ENCODE assay signal across 28 cellular contexts in the genomic region with DNA sequence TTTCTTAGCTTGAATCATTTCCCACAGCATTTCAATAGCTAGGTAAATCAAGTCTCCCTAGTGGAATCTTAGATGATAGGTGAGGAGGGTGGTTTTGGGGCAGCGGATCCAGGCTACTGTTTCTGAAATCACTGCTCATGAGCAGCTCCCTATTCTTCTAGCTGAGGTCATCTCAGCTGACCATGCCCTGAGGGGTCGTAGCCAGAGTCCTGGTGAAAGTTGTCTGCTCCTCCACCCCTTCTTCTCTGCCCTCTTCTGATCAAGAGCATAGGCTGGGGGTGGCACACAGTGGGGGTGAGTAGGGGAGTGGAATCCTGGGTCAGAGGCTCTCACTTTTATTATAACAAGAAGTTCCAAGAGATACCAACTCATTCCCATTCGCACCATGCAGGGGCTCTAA.
A peak's percentile ranks its signal among the peaks of the same experiment; 100 is the strongest.
DNase-seq lines count a peak whose midpoint lies in the region; FAIRE-seq and TF ChIP-seq lines count a peak whose summit lies in the region.
"Had no signal": no experiment of that assay in that cellular context is flagged by ENCODE, and none has a peak within 500 bp of the region (broad histone marks: within the 10 kb centered on the region; RNA-seq: fewer than 3 reads in every experiment).

No MANE protein-coding gene starts in this region.

- no peak for TF ChIP-seq EP300 in H1 (IDR thresholded peaks at IDR 0.05; ENCODE audit: borderline replicate concordance in 1 of 2, low read depth in 2 of 2, low read length in 2 of 2)

- no peaks in the 10 kb centered on the region; a peak in 1 of 7 replicates for H3K27me3 ChIP-seq in H1 (replicated peaks in 1 of 4; ENCODE audit: control insufficient read depth in 3 of 4, extremely low read depth in 1 of 4, insufficient read depth in 3 of 4, low read length in 3 of 4)
- H3K27me3 ChIP-seq in mesendoderm (ENCODE audit: insufficient read depth, low read length, poor library complexity) = no peaks in the 10 kb centered on the region
- no peaks in the 10 kb centered on the region for H3K27me3 ChIP-seq in uterus
- H3K27me3 ChIP-seq: BLaER1 treated with 17β-estradiol and CSF1 and Interleukin-3, amounts not matched to agents 10 nM and 100 nM had no signal

- peak overlapping the region; percentile 14 for H4K91ac ChIP-seq in H1 (replicated peaks; ENCODE audit: insufficient read length, low read length)

- H4K20me1 ChIP-seq in H1 (replicated peaks in 1 of 2; ENCODE audit: control insufficient read depth in 1 of 2, insufficient read depth in 2 of 2, low read length in 2 of 2) = no peaks in the 10 kb centered on the region
- H4K20me1 ChIP-seq: BLaER1 treated with 17β-estradiol and CSF1 and Interleukin-3, amounts not matched to agents 10 nM and 100 nM had no signal

- DNase-seq in ELF-1 (ENCODE audit: low read depth, low spot score) = peak; percentile 45
- peak; percentile 1 for DNase-seq in RCC 7860 (ENCODE audit: low spot score)
- DNase-seq in H1 (ENCODE audit: low read depth in 1 of 2, low spot score in 2 of 2) = no peak
- no peak for DNase-seq in mesendoderm
- DNase-seq in uterus = no peak
- DNase-seq in NCI-H2227 (lab: John Stamatoyannopoulos, UW; ENCODE audit: unreplicated experiment) = no peak
- no peak for DNase-seq in activated CD4-positive, alpha-beta memory T cell treated with anti-CD3 and anti-CD28 coated beads for 36 hours
- DNase-seq in T1000 (lab: John Stamatoyannopoulos, UW) = no peak
- DNase-seq: AML-193; CD4-positive, alpha-beta memory T cell; CD4-positive, CD25-positive, alpha-beta regulatory T cell; CD8-positive, alpha-beta memory T cell; COR-L47; DMS 273 treated with DMSO at 0.1 percent for 48 hours; DMS153; DMS53; DMS79; DND-41; EL; GF-D8 had no signal

- H2BK120ac ChIP-seq in H1 (replicated peaks; ENCODE audit: low read depth, low read length) (peak overlapping the region; percentile 38), mesendoderm (ENCODE audit: low read depth, low read length) (no peak overlapping the region)

- no peak overlapping the region for H3K14ac ChIP-seq in H1 (ENCODE audit: insufficient read length)

- H3K27me3 Mint-ChIP-seq in activated CD4-positive, alpha-beta memory T cell treated with anti-CD3 and anti-CD28 coated beads for 36 hours = peaks cover 2% of the 10 kb centered on the region

- H3K36me3 ChIP-seq in H1 (ENCODE audit: control insufficient read depth in 2 of 4, insufficient read depth in 4 of 4, low read length in 3 of 4) (no peaks in the 10 kb centered on the region), mesendoderm (ENCODE audit: control insufficient read depth, insufficient read depth, low read length) (no peaks in the 10 kb centered on the region), uterus (no peaks in the 10 kb centered on the region)
- H3K36me3 ChIP-seq: BLaER1 treated with 17β-estradiol and CSF1 and Interleukin-3, amounts not matched to agents 10 nM and 100 nM had no signal

- TF ChIP-seq CTCF in H1 (IDR thresholded peaks at IDR 0.05; ENCODE audit: control extremely low read depth in 1 of 3, insufficient read depth in 1 of 3, low read depth in 1 of 3, low read length in 3 of 3) (no peak), uterus (IDR thresholded peaks at IDR 0.05) (no peak)

- no peaks in the 10 kb centered on the region for H3K9me3 Mint-ChIP-seq in activated CD4-positive, alpha-beta memory T cell treated with anti-CD3 and anti-CD28 coated beads for 36 hours
- H3K9me3 Mint-ChIP-seq: CD4-positive, CD25-positive, alpha-beta regulatory T cell; CD8-positive, alpha-beta memory T cell had no signal

- no peak overlapping the region for H4K5ac ChIP-seq in H1 (ENCODE audit: insufficient read length, low read depth, low read length)
- no peak overlapping the region for H4K5ac ChIP-seq in mesendoderm (ENCODE audit: low read length)

- FAIRE-seq in RCC 7860 (lab: Jason Lieb, UNC) (no peak), H1 (lab: Jason Lieb, UNC) (no peak)
- FAIRE-seq: A549, G401.6, GM12891, GM19239 had no signal

- H3K4ac ChIP-seq in H1 (replicated peaks; ENCODE audit: insufficient read length, low read depth, low read length) = peak overlapping the region; percentile 19
- peak overlapping the region; percentile 78 for H3K4ac ChIP-seq in mesendoderm (ENCODE audit: low read depth, low read length)

- H3K27ac ChIP-seq in H1 (ENCODE audit: low read depth, low read length) (no peak overlapping the region), mesendoderm (ENCODE audit: low read depth, low read length) (no peak overlapping the region), uterus (no peak overlapping the region)
- H3K27ac ChIP-seq: 22Rv1; A549; BLaER1 treated with 17β-estradiol and CSF1 and Interleukin-3, amounts not matched to agents 10 nM and 100 nM; C4-2B had no signal

- H3K79me2 ChIP-seq in H1 (ENCODE audit: control insufficient read depth in 1 of 2, insufficient read depth in 2 of 2, low read length in 2 of 2) = no peaks in the 10 kb centered on the region
- no peaks in the 10 kb centered on the region for H3K79me2 ChIP-seq in mesendoderm (ENCODE audit: control insufficient read depth, insufficient read depth, low read length)

- H3K79me1 ChIP-seq in H1 (ENCODE audit: low read depth, low read length) (no peaks in the 10 kb centered on the region), mesendoderm (ENCODE audit: low read length) (no peaks in the 10 kb centered on the region)

- H3K9me3 ChIP-seq in H1 (ENCODE audit: insufficient read depth in 2 of 2, low read depth in 1 of 2, low read length in 1 of 2) (no peaks in the 10 kb centered on the region), uterus (no peaks in the 10 kb centered on the region)
- H3K9me3 ChIP-seq: A549; BLaER1 treated with 17β-estradiol and CSF1 and Interleukin-3, amounts not matched to agents 10 nM and 100 nM had no signal

- no peaks in the 10 kb centered on the region for H3K23me2 ChIP-seq in H1 (ENCODE audit: low read depth, low read length)

- H2BK15ac ChIP-seq in H1 (ENCODE audit: low read length) (peak overlapping the region; percentile 65; the same call in 1 of the 2 replicates), mesendoderm (replicated peaks; ENCODE audit: low read depth) (no peak overlapping the region)

- CTCF ChIA-PET in H1 (lab: Charles Lee; ENCODE audit: partially characterized antibody) = interaction anchor here (0.6 to 5.6 kb wide), 29 partner anchors 10 to 192 kb away, joined by 3 to 40 read pairs (median 4); partner anchors contain the start of gene LRIG2
- CTCF ChIA-PET in activated CD4-positive, alpha-beta memory T cell treated with anti-CD3 and anti-CD28 coated beads for 36 hours (lab: Charles Lee) = interaction anchor here (0.7 to 7.6 kb wide), 15 partner anchors 10 to 197 kb away, joined by 3 to 80 read pairs (median 4); partner anchors contain the start of genes LRIG2, PPM1J and SLC16A1

- peak overlapping the region; percentile 29; the same call in 1 of the 2 replicates for H2BK20ac ChIP-seq in H1 (ENCODE audit: low read length)

- H3K18ac ChIP-seq in H1 (ENCODE audit: extremely low read depth, low read length) (no peak overlapping the region), mesendoderm (ENCODE audit: low read length) (peak overlapping the region; percentile 71)

- POLR2A ChIA-PET in H1 (lab: Charles Lee; ENCODE audit: partially characterized antibody) = interaction anchor here (0.6 to 3.9 kb wide), 7 partner anchors 21 to 164 kb away, joined by 3 to 38 read pairs (median 3); partner anchors contain the start of gene SLC16A1
- POLR2A ChIA-PET in activated CD4-positive, alpha-beta memory T cell treated with anti-CD3 and anti-CD28 coated beads for 36 hours (lab: Charles Lee) = interaction anchor here (1.0 to 2.1 kb wide), 2 partner anchors 24 to 76 kb away, joined by 3 to 7 read pairs; partner anchors contain the start of gene SLC16A1

- H3K56ac ChIP-seq in H1 (replicated peaks; ENCODE audit: insufficient read length, low read depth, low read length) (no peak overlapping the region), mesendoderm (ENCODE audit: low read length) (peak overlapping the region; percentile 71)

- H3K9ac ChIP-seq in H1 (replicated peaks in 1 of 4; ENCODE audit: extremely low read depth in 1 of 4, low read depth in 3 of 4, low read length in 3 of 4) (no peak overlapping the region), mesendoderm (ENCODE audit: low read length) (peak overlapping the region; percentile 10)

- intact Hi-C loops in uterus (cut with DNase I; ENCODE audit: low total_unique reads) = loop anchor here (10.0 kb wide), 1 partner anchor 165 kb away; no protein-coding TSS in a partner anchor
- intact Hi-C loops in activated CD4-positive, alpha-beta memory T cell treated with anti-CD3 and anti-CD28 coated beads for 36 hours (cut with micrococcal nuclease) = loop anchor here (2.0 to 5.0 kb wide), 2 partner anchors 163 to 193 kb away; partner anchors contain the start of genes LRIG2 and PPM1J

- H2BK5ac ChIP-seq in H1 (ENCODE audit: low read depth, low read length) (no peak overlapping the region), mesendoderm (ENCODE audit: low read length) (peak overlapping the region; percentile 81)

- H3K4me3 ChIP-seq in H1 (ENCODE audit: extremely low read depth in 1 of 4, insufficient read depth in 2 of 4, low read depth in 3 of 4, low read length in 4 of 4) = no peak overlapping the region
- H3K4me3 ChIP-seq in mesendoderm (ENCODE audit: low read length) = no peak overlapping the region
- no peak overlapping the region for H3K4me3 ChIP-seq in uterus
- H3K4me3 ChIP-seq: A549; BLaER1 treated with 17β-estradiol and CSF1 and Interleukin-3, amounts not matched to agents 10 nM and 100 nM had no signal

- TF ChIP-seq POLR2A in H1 (IDR thresholded peaks at IDR 0.05; ENCODE audit: control extremely low read depth in 1 of 2, low read depth in 2 of 2, low read length in 2 of 2) = no peak
- TF ChIP-seq POLR2A in uterus (IDR thresholded peaks at IDR 0.05) = no peak

- 80% methylated on average over 3 of the region's 3 CpGs; no CpG with 5 or more reads in 1 of the 2 experiments for WGBS in H1 (ENCODE audit: extremely low coverage in 1 of 2, insufficient coverage in 1 of 2, insufficient read length in 1 of 2, insufficient replicate concordance in 2 of 2, low coverage in 1 of 2, low lambda C conversion rate in 2 of 2, missing lambda C conversion rate in 1 of 2), 2 experiments
- WGBS in mesendoderm (ENCODE audit: extremely low coverage, insufficient coverage, low lambda C conversion rate) = no CpG with 5 or more reads among the region's 3 CpGs

- H3K23ac ChIP-seq in H1 (ENCODE audit: insufficient read length) = no peak overlapping the region
- H3K23ac ChIP-seq in mesendoderm (ENCODE audit: low read length) = no peak overlapping the region

- H4K8ac ChIP-seq in H1 (ENCODE audit: extremely low read depth, insufficient read depth, low read length) (no peak overlapping the region), mesendoderm (ENCODE audit: low read depth, low read length) (no peak overlapping the region)

- TF ChIP-seq RAD21 in H1 (IDR thresholded peaks at IDR 0.05 in 1 of 2, conservative IDR thresholded peaks at IDR 0.05 in 1 of 2; ENCODE audit: low read depth in 2 of 2, low read length in 2 of 2) = no peak

- H3K4me1 Mint-ChIP-seq in activated CD4-positive, alpha-beta memory T cell treated with anti-CD3 and anti-CD28 coated beads for 36 hours (ENCODE audit: low read depth) = no peaks in the 10 kb centered on the region
- H3K4me1 Mint-ChIP-seq: B cell; CD4-positive, alpha-beta memory T cell; CD8-positive, alpha-beta memory T cell had no signal

- no peak overlapping the region for H3K27ac Mint-ChIP-seq in activated CD4-positive, alpha-beta memory T cell treated with anti-CD3 and anti-CD28 coated beads for 36 hours
- H3K27ac Mint-ChIP-seq: B cell; CD4-positive, CD25-positive, alpha-beta regulatory T cell; CD8-positive, alpha-beta memory T cell had no signal

- H3K4me3 Mint-ChIP-seq in activated CD4-positive, alpha-beta memory T cell treated with anti-CD3 and anti-CD28 coated beads for 36 hours = no peak overlapping the region
- H3K4me3 Mint-ChIP-seq: B cell; CD4-positive, alpha-beta memory T cell; CD4-positive, CD25-positive, alpha-beta regulatory T cell; CD8-positive, alpha-beta memory T cell had no signal

- no peak overlapping the region for H3K4me2 ChIP-seq in H1 (ENCODE audit: insufficient read depth in 1 of 2, low read depth in 2 of 2, low read length in 2 of 2)
- no peak overlapping the region for H3K4me2 ChIP-seq in mesendoderm (ENCODE audit: low read length)
- H3K4me2 ChIP-seq: A549; BLaER1 treated with 17β-estradiol and CSF1 and Interleukin-3, amounts not matched to agents 10 nM and 100 nM had no signal

- no peak overlapping the region for H2AK5ac ChIP-seq in H1 (ENCODE audit: low read depth, low read length)
- H2AK5ac ChIP-seq in mesendoderm (ENCODE audit: low read length) = peak overlapping the region; percentile 99

- no peaks in the 10 kb centered on the region for H3K36me3 Mint-ChIP-seq in activated CD4-positive, alpha-beta memory T cell treated with anti-CD3 and anti-CD28 coated beads for 36 hours
- H3K36me3 Mint-ChIP-seq: CD4-positive, alpha-beta memory T cell; CD4-positive, CD25-positive, alpha-beta regulatory T cell; CD8-positive, alpha-beta memory T cell had no signal

- H2AFZ ChIP-seq in H1 (ENCODE audit: low read length) = no peak overlapping the region

- H2BK12ac ChIP-seq in H1 (ENCODE audit: low read depth, low read length) = no peak overlapping the region; the same call in 1 of the 2 replicates

- peaks cover 0 to 14% (median 5%) of the 10 kb centered on the region in 4 experiments; a peak in 4 of 7 replicates for H3K4me1 ChIP-seq in H1 (replicated peaks in 1 of 4; ENCODE audit: control insufficient read depth in 3 of 4, insufficient read depth in 4 of 4, low read length in 3 of 4)
- peaks cover 11% of the 10 kb centered on the region for H3K4me1 ChIP-seq in mesendoderm (ENCODE audit: control insufficient read depth, low read depth, low read length)
- H3K4me1 ChIP-seq in uterus = no peaks in the 10 kb centered on the region
- H3K4me1 ChIP-seq: A549 had no signal

Comparison
In these comparisons a context has a peak if more than half of its experiments do, and no peak if none do; other contexts are left out.
1. DNase-seq: peak in ELF-1 (single experiment) and RCC 7860 (single experiment); none in H1 (0 of 2), mesendoderm (single experiment), uterus (0 of 2), NCI-H2227 (single experiment), activated CD4-positive, alpha-beta memory T cell treated with anti-CD3 and anti-CD28 coated beads for 36 hours (single experiment) and T1000 (single experiment).